ENCODE assay signal across 12 cellular contexts in genomic region chr1:225509376-225509707, GRCh38.
DNase-seq lines count a peak whose midpoint lies in the region; ATAC-seq, FAIRE-seq and TF ChIP-seq lines count a peak whose summit lies in the region.
"Had no signal": no experiment of that assay in that cellular context is flagged by ENCODE, and none has a peak within 500 bp of the region (broad histone marks: within the 10 kb centered on the region; RNA-seq: fewer than 3 reads in every experiment).

No MANE protein-coding gene starts in this region.

- H3K9me2 ChIP-seq in SK-N-SH, result no peaks in the 10 kb centered on the region

- peaks cover 36% of the 10 kb centered on the region for H3K79me2 ChIP-seq in SK-N-SH (ENCODE audit: insufficient read depth)

- no peak overlapping the region for H3K27ac Mint-ChIP-seq in activated naive CD8-positive, alpha-beta T cell treated with anti-CD3 and anti-CD28 coated beads for 36 hours

- TF ChIP-seq EP300 in SK-N-SH (IDR thresholded peaks at IDR 0.05; ENCODE audit: borderline replicate concordance in 1 of 2, low read depth in 1 of 2, low read length in 1 of 2), result no peak

- no peak overlapping the region for H2AFZ ChIP-seq in SK-N-SH (ENCODE audit: low read depth)

- H3K27me3 Mint-ChIP-seq in activated naive CD8-positive, alpha-beta T cell treated with anti-CD3 and anti-CD28 coated beads for 36 hours, result no peaks in the 10 kb centered on the region

- H3K4me3 ChIP-seq in SK-N-SH (ENCODE audit: low read depth in 2 of 2, low read length in 1 of 2) (no peak overlapping the region), heart right ventricle (no peak overlapping the region), skeletal muscle tissue (ENCODE audit: low read length in 3 of 3) (no peak overlapping the region)

- ATAC-seq in heart right ventricle (peak in 1 of 8 donors; percentile 45), sciatic nerve (no peak)

- H3K36me3 ChIP-seq in SK-N-SH (replicated peaks in 1 of 2; ENCODE audit: control insufficient read depth in 1 of 2, insufficient read depth in 2 of 2, low read length in 1 of 2) (peaks cover 71 to 78% of the 10 kb centered on the region in 2 experiments), heart right ventricle (peaks cover 0 to 71% (median 10%) of the 10 kb centered on the region in 9 donors), skeletal muscle tissue (ENCODE audit: control insufficient read depth in 3 of 3, insufficient read depth in 3 of 3, low read length in 3 of 3) (peaks cover 10 to 21% (median 18%) of the 10 kb centered on the region in 3 donors)

- H3K9me3 Mint-ChIP-seq in activated naive CD8-positive, alpha-beta T cell treated with anti-CD3 and anti-CD28 coated beads for 36 hours, result no peaks in the 10 kb centered on the region

- peaks cover 8% of the 10 kb centered on the region; the same call in 1 of the 2 replicates for H4K20me1 ChIP-seq in SK-N-SH (ENCODE audit: insufficient read depth)

- H3K4me1 ChIP-seq in SK-N-SH (ENCODE audit: control insufficient read depth in 1 of 2, insufficient read depth in 2 of 2, low read depth in 1 of 2, low read length in 1 of 2), result peaks cover 5 to 20% of the 10 kb centered on the region in 2 experiments; a peak in 3 of 4 replicates
- H3K4me1 ChIP-seq in heart right ventricle, result peaks cover 0 to 36% (median 18%) of the 10 kb centered on the region in 9 donors
- peaks cover 6 to 8% (median 8%) of the 10 kb centered on the region in 3 donors for H3K4me1 ChIP-seq in skeletal muscle tissue (ENCODE audit: control insufficient read depth in 3 of 3, insufficient read depth in 3 of 3, low read length in 3 of 3)

- DNase-seq in D721Med (ENCODE audit: insufficient read length, low spot score) (no peak), SK-N-SH (no peak), heart right ventricle (no peak), ecto neural progenitor cell (ENCODE audit: low spot score) (no peak), GM13976 (ENCODE audit: low spot score) (no peak), sciatic nerve (ENCODE audit: low spot score) (no peak)
- no peak for DNase-seq in activated naive CD8-positive, alpha-beta T cell treated with anti-CD3 and anti-CD28 coated beads for 36 hours
- DNase-seq: activated CD4-positive, CD25-positive, alpha-beta regulatory T cell; hippocampal formation; NCI-H1092 treated with DMSO at 0.1 percent for 48 hours; stimulated activated CD4-positive, alpha-beta T cell treated with anti-CD3 and anti-CD28 coated beads, Interleukin-2, amount 100 ng/mL, for 24 hours had no signal

- peaks cover 43% of the 10 kb centered on the region for H3F3A ChIP-seq in SK-N-SH (replicated peaks; ENCODE audit: insufficient read depth)

- TF ChIP-seq RAD21 in SK-N-SH (IDR thresholded peaks at IDR 0.05; ENCODE audit: low read length), result no peak

- 0 out of 2 replicates have a peak overlapping the region, but pooled peaks have one; percentile 19 for H3K9ac ChIP-seq in SK-N-SH
- H3K9ac ChIP-seq in skeletal muscle tissue (ENCODE audit: low read depth in 1 of 3, low read length in 3 of 3), result peak overlapping the region in 1 of 3 donors; percentile 15

- peak overlapping the region; percentile 53 for H3K4me2 ChIP-seq in SK-N-SH

- in situ Hi-C loops in GM13976 (cut with MboI; ENCODE audit: low sequenced_read_pairs, unreplicated experiment), result no loop called here

- no peaks in the 10 kb centered on the region for H3K27me3 ChIP-seq in SK-N-SH (ENCODE audit: insufficient read depth)
- H3K27me3 ChIP-seq in heart right ventricle, result no peaks in the 10 kb centered on the region
- no peaks in the 10 kb centered on the region for H3K27me3 ChIP-seq in skeletal muscle tissue (ENCODE audit: control insufficient read depth in 3 of 3, insufficient read depth in 3 of 3, low read length in 3 of 3)

- peaks cover 4% of the 10 kb centered on the region for H3K4me1 Mint-ChIP-seq in activated naive CD8-positive, alpha-beta T cell treated with anti-CD3 and anti-CD28 coated beads for 36 hours

- TF ChIP-seq CTCF in D721Med (IDR thresholded peaks at IDR 0.05; ENCODE audit: insufficient read depth, missing control alignments), result no peak
- TF ChIP-seq CTCF in SK-N-SH (IDR thresholded peaks at IDR 0.05), result no peak
- TF ChIP-seq CTCF in heart right ventricle (IDR thresholded peaks at IDR 0.05), result no peak
- TF ChIP-seq CTCF in GM13976 (IDR thresholded peaks at IDR 0.05; ENCODE audit: borderline replicate concordance, control extremely low read depth, extremely low read depth, insufficient read depth, missing control alignments), result no peak

- 94% methylated on average over 2 of the region's 2 CpGs for WGBS in SK-N-SH (ENCODE audit: low lambda C conversion rate)
- WGBS in heart right ventricle, 2 donors, result 96 to 97% methylated on average over 2 of the region's 2 CpGs

- FAIRE-seq in D721Med (lab: Jason Lieb, UNC), result peak; percentile 72

- no peak overlapping the region for H3K4me3 Mint-ChIP-seq in activated naive CD8-positive, alpha-beta T cell treated with anti-CD3 and anti-CD28 coated beads for 36 hours

- intact Hi-C loops in heart right ventricle (cut with DNase I) (loop anchor here in 1 of 10 donors (10.0 kb wide), 1 partner anchor 265 kb away; the partner anchor contains the start of gene SRP9), sciatic nerve (cut with DNase I) (no loop called here)

- H3K9me3 ChIP-seq in SK-N-SH (no peaks in the 10 kb centered on the region), heart right ventricle (no peaks in the 10 kb centered on the region), skeletal muscle tissue (ENCODE audit: control insufficient read depth in 3 of 3, low read length in 3 of 3) (no peaks in the 10 kb centered on the region)

- peak overlapping the region; percentile 13 to 96; a peak in 3 of 4 replicates for H3K27ac ChIP-seq in SK-N-SH (ENCODE audit: low read depth in 2 of 2, low read length in 1 of 2)
- H3K27ac ChIP-seq in heart right ventricle, result peak overlapping the region; percentile 2 to 88 (median 76)
- peak overlapping the region; percentile 83 for H3K27ac ChIP-seq in skeletal muscle tissue (ENCODE audit: low read depth, low read length)

- no peaks in the 10 kb centered on the region for H3K36me3 Mint-ChIP-seq in activated naive CD8-positive, alpha-beta T cell treated with anti-CD3 and anti-CD28 coated beads for 36 hours

- CTCF ChIA-PET in SK-N-SH (lab: Yijun Ruan, JAX), result interaction anchor here (1.6 to 6.3 kb wide), 3 partner anchors 34 to 263 kb away, joined by 3 to 33 read pairs (median 4); no protein-coding TSS in a partner anchor

- POLR2A ChIA-PET in SK-N-SH (lab: Yijun Ruan, JAX), result interaction anchor here (0.6 kb wide), 1 partner anchor 248 kb away, joined by 3 read pairs; no protein-coding TSS in a partner anchor

TF ChIP-seq in SK-N-SH, 30 proteins besides CTCF, POLR2A, EP300 and RAD21:
- TF ChIP-seq NFIC (IDR thresholded peaks at IDR 0.05; ENCODE audit: borderline replicate concordance), result no peak
- no peak for TF ChIP-seq RFX5 (IDR thresholded peaks at IDR 0.05; ENCODE audit: low read length)
- TF ChIP-seq FOXM1 (IDR thresholded peaks at IDR 0.05; ENCODE audit: low read depth), result no peak
- no peak for TF ChIP-seq REST (IDR thresholded peaks at IDR 0.05; ENCODE audit: low read depth, low read length)
- no peak for TF ChIP-seq TCF12 (IDR thresholded peaks at IDR 0.05)
- no peak for TF ChIP-seq FOSL2 (IDR thresholded peaks at IDR 0.05; ENCODE audit: borderline replicate concordance, low read depth)
- no peak for TF ChIP-seq MEF2A (IDR thresholded peaks at IDR 0.05; ENCODE audit: borderline replicate concordance, low read depth)
- no peak for TF ChIP-seq SMC3 (IDR thresholded peaks at IDR 0.05; ENCODE audit: low read depth, low read length)
- TF ChIP-seq SIN3A (IDR thresholded peaks at IDR 0.05; ENCODE audit: borderline replicate concordance, low read depth, low read length), result no peak
- no peak for TF ChIP-seq MAX (IDR thresholded peaks at IDR 0.05; ENCODE audit: low read depth)
- no peak for TF ChIP-seq IRF3 (IDR thresholded peaks at IDR 0.05; ENCODE audit: low read depth, low read length)
- no peak for TF ChIP-seq GABPA (IDR thresholded peaks at IDR 0.05; ENCODE audit: low read depth)
- TF ChIP-seq CHD2 (IDR thresholded peaks at IDR 0.05; ENCODE audit: low read length, partially characterized antibody), result no peak
